8 cellular contexts compared by ENCODE assay signal in genomic region chr19:11324079-11324661, GRCh38. TPM values are rescaled to one million over a fixed set of nuclear protein-coding genes. Genes with fewer than 3 reads are reported as not detected.
DNase-seq lines count a peak whose midpoint lies in the region; ATAC-seq and TF ChIP-seq lines count a peak whose summit lies in the region.
"Had no signal": no experiment of that assay in that cellular context is flagged by ENCODE, and none has a peak within 500 bp of the region (broad histone marks: within the 10 kb centered on the region; RNA-seq: fewer than 3 reads in every experiment).

No MANE protein-coding gene starts in this region.

- TF ChIP-seq CTCF in mammary epithelial cell (conservative IDR thresholded peaks at IDR 0.05 in 1 of 2, IDR thresholded peaks at IDR 0.05 in 1 of 2; ENCODE audit: extremely low read depth in 1 of 2, insufficient read depth in 1 of 2, low read depth in 1 of 2, low read length in 2 of 2) = no peak

- no TSS peak for BruUV-seq in mammary epithelial cell (replicated peaks; lab: Mats Ljungman, UMichigan)

- H3K27me3 Mint-ChIP-seq in stimulated activated naive CD8-positive, alpha-beta T cell treated with anti-CD3 and anti-CD28 coated beads, Interleukin-15, amount 100 ng/mL, for 72 hours = peaks cover 34% of the 10 kb centered on the region

- no peaks in the 10 kb centered on the region for H3K27me3 ChIP-seq in mammary epithelial cell (ENCODE audit: insufficient read depth, low read length)

- H2AFZ ChIP-seq in mammary epithelial cell (ENCODE audit: low read depth, low read length) = no peak overlapping the region

- H3K4me1 Mint-ChIP-seq in stimulated activated naive CD8-positive, alpha-beta T cell treated with anti-CD3 and anti-CD28 coated beads, Interleukin-15, amount 100 ng/mL, for 72 hours = peaks cover 26% of the 10 kb centered on the region

- H3K4me2 ChIP-seq in mammary epithelial cell (ENCODE audit: insufficient read depth, low read depth, low read length) = peak overlapping the region; percentile 69

- intact Hi-C loops in mammary epithelial cell (cut with micrococcal nuclease) = no loop called here

- CTCF ChIA-PET in mammary epithelial cell (lab: Charles Lee; ENCODE audit: low non-redundant PET) = interaction anchor here (0.5 to 0.6 kb wide), 2 partner anchors 20 to 387 kb away, joined by 5 to 17 read pairs; no protein-coding TSS in a partner anchor

- H3K27ac ChIP-seq in mammary epithelial cell (ENCODE audit: insufficient read depth, low read depth, low read length) = no peak overlapping the region

- H3K4me3 Mint-ChIP-seq in stimulated activated naive CD8-positive, alpha-beta T cell treated with anti-CD3 and anti-CD28 coated beads, Interleukin-15, amount 100 ng/mL, for 72 hours = peak overlapping the region; percentile 75 to 77

- WGBS in mammary epithelial cell (ENCODE audit: low coverage, missing lambda C conversion rate) = under 1% methylated on average over 9 of the region's 10 CpGs

- H4K20me1 ChIP-seq in mammary epithelial cell (ENCODE audit: insufficient read depth, low read length) = no peaks in the 10 kb centered on the region

- no peaks in the 10 kb centered on the region for H3K9me3 ChIP-seq in mammary epithelial cell (replicated peaks; ENCODE audit: insufficient read depth, low read length)

- peak; percentile 89 for DNase-seq in GM04503 (ENCODE audit: low read depth)
- DNase-seq in HT-29 (ENCODE audit: low spot score) = peak; percentile 65
- DNase-seq in SHP77 (lab: John Stamatoyannopoulos, UW) = peak; percentile 23 to 60
- peak; percentile 91 for DNase-seq in mammary epithelial cell
- peak; percentile 79 for DNase-seq in left lobe of liver (ENCODE audit: low spot score)
- peak; percentile 36 to 75 for DNase-seq in stimulated activated naive CD8-positive, alpha-beta T cell treated with anti-CD3 and anti-CD28 coated beads, Interleukin-15, amount 100 ng/mL, for 72 hours
- no peak for DNase-seq in NCI-H524 (lab: John Stamatoyannopoulos, UW)

- peak; percentile 94 for ATAC-seq in left lobe of liver
- ATAC-seq in stimulated activated naive CD8-positive, alpha-beta T cell treated with anti-CD3 and anti-CD28 coated beads, Interleukin-15, amount 100 ng/mL, for 72 hours = peak; percentile 93

- peak overlapping the region; percentile 96 for H3K27ac Mint-ChIP-seq in stimulated activated naive CD8-positive, alpha-beta T cell treated with anti-CD3 and anti-CD28 coated beads, Interleukin-15, amount 100 ng/mL, for 72 hours

- H3K9ac ChIP-seq in mammary epithelial cell (ENCODE audit: insufficient read depth, low read length) = no peak overlapping the region

- H3K9me3 Mint-ChIP-seq in stimulated activated naive CD8-positive, alpha-beta T cell treated with anti-CD3 and anti-CD28 coated beads, Interleukin-15, amount 100 ng/mL, for 72 hours = no peaks in the 10 kb centered on the region

- peaks cover 5% of the 10 kb centered on the region for H3K36me3 ChIP-seq in mammary epithelial cell (ENCODE audit: insufficient read depth, low read length)

- H3K4me1 ChIP-seq in mammary epithelial cell (ENCODE audit: insufficient read depth, low read length) = peaks cover 16% of the 10 kb centered on the region

- dilution Hi-C loops in mammary epithelial cell (cut with HindIII; ENCODE audit: low sequenced_read_pairs) = loop anchor here (5.0 to 10.0 kb wide), 2 partner anchors 77 to 131 kb away; no protein-coding TSS in a partner anchor

- in situ Hi-C loops in mammary epithelial cell (cut with MboI; ENCODE audit: low sequenced_read_pairs in 2 of 2) = no loop called here

- H3K79me2 ChIP-seq in mammary epithelial cell (ENCODE audit: insufficient read depth, low read length) = no peaks in the 10 kb centered on the region

- no peak overlapping the region for H3K4me3 ChIP-seq in mammary epithelial cell (replicated peaks in 1 of 3; ENCODE audit: insufficient read depth in 1 of 3, low read depth in 2 of 3, low read length in 3 of 3)

RNA-seq across cellular contexts. Expression of gene RAB3D, which starts 15.3 kb away (rescaled TPM):
- 17.5 and 20.5 TPM in 2 replicates for total RNA-seq in HT-29 (2014; rRNA removed; shearing (Covaris generic))
- total RNA-seq in mammary epithelial cell = 10 to 100 TPM; 27.8 to 50.2 TPM
- 69.1 TPM for polyA plus RNA-seq in mammary epithelial cell
- polyA minus RNA-seq in mammary epithelial cell = 194 TPM
- total RNA-seq in left lobe of liver = 3.3 TPM

RNA-seq across cellular contexts. Expression of gene TMEM205, which starts 21.9 kb away (rescaled TPM):
- total RNA-seq in HT-29 (2014; rRNA removed; shearing (Covaris generic)) = 81.5 and 97.3 TPM in 2 replicates
- total RNA-seq in mammary epithelial cell = 10 to 100 TPM; 57.5 to 72.0 TPM
- polyA plus RNA-seq in mammary epithelial cell = 130 TPM
- 73.8 TPM for polyA minus RNA-seq in mammary epithelial cell
- total RNA-seq in left lobe of liver = 154 TPM

RNA-seq across cellular contexts. Expression of gene CCDC159, which starts 22.1 kb away (rescaled TPM):
- total RNA-seq in HT-29 (2014; rRNA removed; shearing (Covaris generic)) = 3.5 and 9.2 TPM in 2 replicates
- total RNA-seq in mammary epithelial cell (10 to 100 TPM in 1 of 2 donors, 1 to 10 TPM in 1; 4.0 to 10.9 TPM), left lobe of liver (25.6 TPM)
- polyA plus RNA-seq in mammary epithelial cell = 6.0 TPM
- not detected for polyA minus RNA-seq in mammary epithelial cell

RNA-seq across cellular contexts. Expression of gene TSPAN16, which starts 28.2 kb away (rescaled TPM):
- total RNA-seq in HT-29 (2014; rRNA removed; shearing (Covaris generic)) = not detected in 2 replicates
- total RNA-seq in mammary epithelial cell (not detected), left lobe of liver (not detected)
- not detected for polyA plus RNA-seq in mammary epithelial cell
- not detected for polyA minus RNA-seq in mammary epithelial cell
- polyA plus RNA-seq: adipose tissue had no signal

RNA-seq across cellular contexts. Expression of gene PLPPR2, which starts 31.1 kb away (rescaled TPM):
- total RNA-seq in HT-29 (2014; rRNA removed; shearing (Covaris generic)) = 1.7 and 3.6 TPM in 2 replicates
- 10 to 100 TPM in 1 of 2 donors, 1 to 10 TPM in 1; 5.0 to 25.2 TPM for total RNA-seq in mammary epithelial cell
- 8.5 TPM for polyA plus RNA-seq in mammary epithelial cell
- 8.4 TPM for polyA minus RNA-seq in mammary epithelial cell
- total RNA-seq in left lobe of liver = 8.8 TPM

Comparison
In these comparisons a context has a peak if more than half of its experiments do, and no peak if none do; other contexts are left out.
1. DNase-seq: peak in GM04503 (single experiment), HT-29 (single experiment), SHP77 (2 of 2), mammary epithelial cell (single experiment), left lobe of liver (single experiment) and stimulated activated naive CD8-positive, alpha-beta T cell treated with anti-CD3 and anti-CD28 coated beads, Interleukin-15, amount 100 ng/mL, for 72 hours (2 of 2); none in NCI-H524 (0 of 2).